1 cellular context compared by ENCODE assay signal in the genomic region with DNA sequence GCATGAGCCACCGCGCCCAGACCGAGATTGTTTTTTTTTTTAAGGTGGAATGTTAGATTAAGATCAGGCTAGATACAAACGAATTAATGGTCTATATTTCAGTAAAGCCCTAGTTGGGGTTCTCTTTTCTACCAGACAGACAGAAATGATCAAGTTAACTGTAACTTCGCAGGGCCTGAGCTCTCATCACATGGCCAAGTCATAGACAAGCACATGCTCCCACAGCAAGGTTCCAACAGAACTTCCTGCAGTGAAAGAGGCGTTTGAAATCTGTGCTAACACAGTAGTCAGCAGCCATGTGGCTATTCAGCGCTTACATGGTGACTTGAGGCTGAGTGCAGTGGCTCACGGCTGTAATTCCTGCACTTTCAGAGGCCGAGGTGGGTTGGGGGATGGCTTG.
A peak's percentile ranks its signal among the peaks of the same experiment; 100 is the strongest.
TF ChIP-seq lines count a peak whose summit lies in the region.

No MANE protein-coding gene starts in this region.

TF ChIP-seq in HCT116, 20 proteins besides CTCF, POLR2A, EP300 and RAD21:
- TF ChIP-seq, protein P1, sequence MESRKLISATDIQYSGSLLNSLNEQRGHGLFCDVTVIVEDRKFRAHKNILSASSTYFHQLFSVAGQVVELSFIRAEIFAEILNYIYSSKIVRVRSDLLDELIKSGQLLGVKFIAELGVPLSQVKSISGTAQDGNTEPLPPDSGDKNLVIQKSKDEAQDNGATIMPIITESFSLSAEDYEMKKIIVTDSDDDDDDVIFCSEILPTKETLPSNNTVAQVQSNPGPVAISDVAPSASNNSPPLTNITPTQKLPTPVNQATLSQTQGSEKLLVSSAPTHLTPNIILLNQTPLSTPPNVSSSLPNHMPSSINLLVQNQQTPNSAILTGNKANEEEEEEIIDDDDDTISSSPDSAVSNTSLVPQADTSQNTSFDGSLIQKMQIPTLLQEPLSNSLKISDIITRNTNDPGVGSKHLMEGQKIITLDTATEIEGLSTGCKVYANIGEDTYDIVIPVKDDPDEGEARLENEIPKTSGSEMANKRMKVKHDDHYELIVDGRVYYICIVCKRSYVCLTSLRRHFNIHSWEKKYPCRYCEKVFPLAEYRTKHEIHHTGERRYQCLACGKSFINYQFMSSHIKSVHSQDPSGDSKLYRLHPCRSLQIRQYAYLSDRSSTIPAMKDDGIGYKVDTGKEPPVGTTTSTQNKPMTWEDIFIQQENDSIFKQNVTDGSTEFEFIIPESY (IDR thresholded peaks at IDR 0.05; ENCODE audit: extremely low read depth, insufficient replicate concordance, low read length): no peak
- TF ChIP-seq, protein P2, sequence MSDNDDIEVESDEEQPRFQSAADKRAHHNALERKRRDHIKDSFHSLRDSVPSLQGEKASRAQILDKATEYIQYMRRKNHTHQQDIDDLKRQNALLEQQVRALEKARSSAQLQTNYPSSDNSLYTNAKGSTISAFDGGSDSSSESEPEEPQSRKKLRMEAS (IDR thresholded peaks at IDR 0.05): peak; percentile 32; the same call in 1 of the 2 replicates
